Comparison of ENCODE assay signal across 8 cellular contexts in the genomic region with DNA sequence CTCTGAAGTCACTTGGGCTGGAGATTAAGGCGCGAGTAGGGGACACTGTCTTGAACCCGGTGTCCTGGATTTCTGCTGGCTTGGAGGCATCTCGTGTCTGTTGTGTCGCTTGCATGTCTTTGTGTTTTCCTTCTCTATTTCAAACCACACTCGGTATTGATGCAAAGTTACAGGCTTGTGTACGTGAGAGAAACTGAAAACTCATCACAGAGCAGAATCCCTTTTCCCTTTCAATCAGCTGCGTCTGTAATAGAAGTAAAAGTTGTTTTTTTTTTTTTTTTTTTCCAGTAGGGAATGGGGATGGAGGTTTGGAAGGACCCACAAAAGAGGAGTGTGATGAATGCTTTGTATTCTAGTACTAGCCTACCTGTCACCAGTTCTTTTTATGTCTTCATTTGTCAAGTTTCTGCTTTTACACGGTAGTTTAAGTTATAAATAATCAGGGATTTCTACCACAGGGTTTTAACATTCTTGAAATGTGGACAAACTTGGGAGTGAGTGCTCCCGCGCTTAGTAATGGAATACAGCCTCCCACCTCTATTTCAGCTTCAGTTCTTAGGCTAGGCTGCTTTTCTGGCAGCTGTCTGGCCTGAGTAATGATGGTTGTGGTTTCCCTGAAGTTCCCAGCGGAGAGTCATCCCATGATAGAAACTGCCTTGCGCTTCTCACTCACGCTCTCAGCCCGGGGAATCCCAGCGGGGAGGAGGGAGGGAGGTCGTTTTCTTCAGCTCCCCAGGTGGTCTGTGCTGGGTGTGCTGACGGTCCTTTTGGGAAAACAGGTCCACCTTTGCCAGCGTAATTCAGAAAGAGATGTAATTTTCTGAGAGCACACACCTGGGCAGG. TPM values are rescaled to one million over a fixed set of nuclear protein-coding genes. Genes with fewer than 3 reads are reported as not detected.
DNase-seq lines count a peak whose midpoint lies in the region; ATAC-seq and TF ChIP-seq lines count a peak whose summit lies in the region.

No MANE protein-coding gene starts in this region.

- H3K4me3 ChIP-seq in SK-N-SH (ENCODE audit: low read depth in 2 of 2, low read length in 1 of 2): peak overlapping the region; percentile 82 to 84
- peak overlapping the region; percentile 86 for H3K4me3 ChIP-seq in choroid plexus epithelial cell (ENCODE audit: low read depth, low read length)

- H3K9ac ChIP-seq in SK-N-SH: peak overlapping the region; percentile 71

- peaks cover 16 to 37% of the 10 kb centered on the region in 2 experiments for H3K4me1 ChIP-seq in SK-N-SH (ENCODE audit: control insufficient read depth in 1 of 2, insufficient read depth in 2 of 2, low read depth in 1 of 2, low read length in 1 of 2)

- CTCF ChIA-PET in SK-N-SH (lab: Yijun Ruan, JAX): interaction anchor here (1.0 to 2.3 kb wide), 5 partner anchors 9 to 139 kb away, joined by 3 to 7 read pairs (median 4); no protein-coding TSS in a partner anchor

- DNase-seq in EL (peak; percentile 96), SK-N-SH (peak; percentile 62), choroid plexus epithelial cell (ENCODE audit: low read depth) (peak; percentile 98), left lobe of liver (ENCODE audit: low spot score) (no peak), GF-D8 (lab: John Stamatoyannopoulos, UW) (no peak)
- peak; percentile 46 to 48 for DNase-seq in stimulated activated CD8-positive, alpha-beta memory T cell treated with anti-CD3 and anti-CD28 coated beads, Interleukin-15, amount 100 ng/mL, for 48 hours (ENCODE audit: low read depth in 2 of 2)

- H3K9me2 ChIP-seq in SK-N-SH: no peaks in the 10 kb centered on the region

- H4K20me1 ChIP-seq in SK-N-SH (ENCODE audit: insufficient read depth): no peaks in the 10 kb centered on the region

- TF ChIP-seq EP300 in SK-N-SH (IDR thresholded peaks at IDR 0.05; ENCODE audit: borderline replicate concordance in 1 of 2, low read depth in 1 of 2, low read length in 1 of 2): peak in 1 of 2 experiments; percentile 76; a peak in 1 of 4 replicates

- H2AFZ ChIP-seq in SK-N-SH (ENCODE audit: low read depth): peak overlapping the region; percentile 59; the same call in 1 of the 2 replicates

- H3K4me2 ChIP-seq in SK-N-SH: peak overlapping the region; percentile 79

- 6% methylated on average over 19 of the region's 19 CpGs for WGBS in SK-N-SH (ENCODE audit: low lambda C conversion rate)

- TF ChIP-seq CTCF in SK-N-SH (IDR thresholded peaks at IDR 0.05) (no peak), choroid plexus epithelial cell (conservative IDR thresholded peaks at IDR 0.05; ENCODE audit: low read depth, low read length) (no peak)

- no peak for TF ChIP-seq RAD21 in SK-N-SH (IDR thresholded peaks at IDR 0.05; ENCODE audit: low read length)

- POLR2A ChIA-PET in SK-N-SH (lab: Yijun Ruan, JAX): no interaction called here

- peak overlapping the region; percentile 34 to 90; a peak in 3 of 4 replicates for H3K27ac ChIP-seq in SK-N-SH (ENCODE audit: low read depth in 2 of 2, low read length in 1 of 2)

- H3K27me3 ChIP-seq in SK-N-SH (ENCODE audit: insufficient read depth): no peaks in the 10 kb centered on the region

- H3K9me3 ChIP-seq in SK-N-SH: no peaks in the 10 kb centered on the region

- peaks cover 36% of the 10 kb centered on the region for H3K79me2 ChIP-seq in SK-N-SH (ENCODE audit: insufficient read depth)

- H3F3A ChIP-seq in SK-N-SH (replicated peaks; ENCODE audit: insufficient read depth): peaks cover 26% of the 10 kb centered on the region

- ATAC-seq in GM19438 (IDR thresholded peaks at IDR 0.05; ENCODE audit: low read depth, unreplicated experiment) (peak; percentile 54), HG03442 (IDR thresholded peaks at IDR 0.05; ENCODE audit: unreplicated experiment) (peak; percentile 47), left lobe of liver (peak; percentile 18)

- no peaks in the 10 kb centered on the region for H3K36me3 ChIP-seq in SK-N-SH (replicated peaks in 1 of 2; ENCODE audit: control insufficient read depth in 1 of 2, insufficient read depth in 2 of 2, low read length in 1 of 2)

TF ChIP-seq in SK-N-SH, 30 proteins besides CTCF, POLR2A, EP300 and RAD21 (continues in another document):
- peak; percentile 78 for TF ChIP-seq TEAD4 (IDR thresholded peaks at IDR 0.05; ENCODE audit: borderline replicate concordance, insufficient read depth)
- no peak for TF ChIP-seq GATA2 (CRISPR knock-in tag; IDR thresholded peaks at IDR 0.05)
- TF ChIP-seq YY1 (IDR thresholded peaks at IDR 0.05; ENCODE audit: low read depth): no peak
- TF ChIP-seq, protein P1, sequence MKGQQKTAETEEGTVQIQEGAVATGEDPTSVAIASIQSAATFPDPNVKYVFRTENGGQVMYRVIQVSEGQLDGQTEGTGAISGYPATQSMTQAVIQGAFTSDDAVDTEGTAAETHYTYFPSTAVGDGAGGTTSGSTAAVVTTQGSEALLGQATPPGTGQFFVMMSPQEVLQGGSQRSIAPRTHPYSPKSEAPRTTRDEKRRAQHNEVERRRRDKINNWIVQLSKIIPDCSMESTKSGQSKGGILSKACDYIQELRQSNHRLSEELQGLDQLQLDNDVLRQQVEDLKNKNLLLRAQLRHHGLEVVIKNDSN (IDR thresholded peaks at IDR 0.05; ENCODE audit: borderline replicate concordance, low read depth): no peak
- TF ChIP-seq RFX5 (IDR thresholded peaks at IDR 0.05; ENCODE audit: low read length): no peak
- TF ChIP-seq JUND (IDR thresholded peaks at IDR 0.05): peak; percentile 81
- peak; percentile 29; the same call in 1 of the 2 replicates for TF ChIP-seq POLR2AphosphoS5 (IDR thresholded peaks at IDR 0.05; ENCODE audit: low read depth, low read length)
- TF ChIP-seq, protein P2, sequence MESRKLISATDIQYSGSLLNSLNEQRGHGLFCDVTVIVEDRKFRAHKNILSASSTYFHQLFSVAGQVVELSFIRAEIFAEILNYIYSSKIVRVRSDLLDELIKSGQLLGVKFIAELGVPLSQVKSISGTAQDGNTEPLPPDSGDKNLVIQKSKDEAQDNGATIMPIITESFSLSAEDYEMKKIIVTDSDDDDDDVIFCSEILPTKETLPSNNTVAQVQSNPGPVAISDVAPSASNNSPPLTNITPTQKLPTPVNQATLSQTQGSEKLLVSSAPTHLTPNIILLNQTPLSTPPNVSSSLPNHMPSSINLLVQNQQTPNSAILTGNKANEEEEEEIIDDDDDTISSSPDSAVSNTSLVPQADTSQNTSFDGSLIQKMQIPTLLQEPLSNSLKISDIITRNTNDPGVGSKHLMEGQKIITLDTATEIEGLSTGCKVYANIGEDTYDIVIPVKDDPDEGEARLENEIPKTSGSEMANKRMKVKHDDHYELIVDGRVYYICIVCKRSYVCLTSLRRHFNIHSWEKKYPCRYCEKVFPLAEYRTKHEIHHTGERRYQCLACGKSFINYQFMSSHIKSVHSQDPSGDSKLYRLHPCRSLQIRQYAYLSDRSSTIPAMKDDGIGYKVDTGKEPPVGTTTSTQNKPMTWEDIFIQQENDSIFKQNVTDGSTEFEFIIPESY (IDR thresholded peaks at IDR 0.05; ENCODE audit: borderline replicate concordance, low read depth): 0 out of 2 replicates have a peak, but pooled peaks have one; percentile 35
- TF ChIP-seq TCF12 (IDR thresholded peaks at IDR 0.05): peak; percentile 86
- TF ChIP-seq, protein P3, sequence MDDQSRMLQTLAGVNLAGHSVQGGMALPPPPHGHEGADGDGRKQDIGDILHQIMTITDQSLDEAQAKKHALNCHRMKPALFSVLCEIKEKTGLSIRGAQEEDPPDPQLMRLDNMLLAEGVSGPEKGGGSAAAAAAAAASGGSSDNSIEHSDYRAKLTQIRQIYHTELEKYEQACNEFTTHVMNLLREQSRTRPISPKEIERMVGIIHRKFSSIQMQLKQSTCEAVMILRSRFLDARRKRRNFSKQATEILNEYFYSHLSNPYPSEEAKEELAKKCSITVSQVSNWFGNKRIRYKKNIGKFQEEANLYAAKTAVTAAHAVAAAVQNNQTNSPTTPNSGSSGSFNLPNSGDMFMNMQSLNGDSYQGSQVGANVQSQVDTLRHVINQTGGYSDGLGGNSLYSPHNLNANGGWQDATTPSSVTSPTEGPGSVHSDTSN (IDR thresholded peaks at IDR 0.05): peak; percentile 96
- TF ChIP-seq NFIC (IDR thresholded peaks at IDR 0.05; ENCODE audit: borderline replicate concordance): peak; percentile 77
- TF ChIP-seq SIN3A (IDR thresholded peaks at IDR 0.05; ENCODE audit: borderline replicate concordance, low read depth, low read length): peak; percentile 68; the same call in 1 of the 2 replicates
- peak; percentile 56 for TF ChIP-seq MAX (IDR thresholded peaks at IDR 0.05; ENCODE audit: low read depth)
- TF ChIP-seq, protein P4, sequence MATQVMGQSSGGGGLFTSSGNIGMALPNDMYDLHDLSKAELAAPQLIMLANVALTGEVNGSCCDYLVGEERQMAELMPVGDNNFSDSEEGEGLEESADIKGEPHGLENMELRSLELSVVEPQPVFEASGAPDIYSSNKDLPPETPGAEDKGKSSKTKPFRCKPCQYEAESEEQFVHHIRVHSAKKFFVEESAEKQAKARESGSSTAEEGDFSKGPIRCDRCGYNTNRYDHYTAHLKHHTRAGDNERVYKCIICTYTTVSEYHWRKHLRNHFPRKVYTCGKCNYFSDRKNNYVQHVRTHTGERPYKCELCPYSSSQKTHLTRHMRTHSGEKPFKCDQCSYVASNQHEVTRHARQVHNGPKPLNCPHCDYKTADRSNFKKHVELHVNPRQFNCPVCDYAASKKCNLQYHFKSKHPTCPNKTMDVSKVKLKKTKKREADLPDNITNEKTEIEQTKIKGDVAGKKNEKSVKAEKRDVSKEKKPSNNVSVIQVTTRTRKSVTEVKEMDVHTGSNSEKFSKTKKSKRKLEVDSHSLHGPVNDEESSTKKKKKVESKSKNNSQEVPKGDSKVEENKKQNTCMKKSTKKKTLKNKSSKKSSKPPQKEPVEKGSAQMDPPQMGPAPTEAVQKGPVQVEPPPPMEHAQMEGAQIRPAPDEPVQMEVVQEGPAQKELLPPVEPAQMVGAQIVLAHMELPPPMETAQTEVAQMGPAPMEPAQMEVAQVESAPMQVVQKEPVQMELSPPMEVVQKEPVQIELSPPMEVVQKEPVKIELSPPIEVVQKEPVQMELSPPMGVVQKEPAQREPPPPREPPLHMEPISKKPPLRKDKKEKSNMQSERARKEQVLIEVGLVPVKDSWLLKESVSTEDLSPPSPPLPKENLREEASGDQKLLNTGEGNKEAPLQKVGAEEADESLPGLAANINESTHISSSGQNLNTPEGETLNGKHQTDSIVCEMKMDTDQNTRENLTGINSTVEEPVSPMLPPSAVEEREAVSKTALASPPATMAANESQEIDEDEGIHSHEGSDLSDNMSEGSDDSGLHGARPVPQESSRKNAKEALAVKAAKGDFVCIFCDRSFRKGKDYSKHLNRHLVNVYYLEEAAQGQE (IDR thresholded peaks at IDR 0.05; ENCODE audit: low read depth, low read length): 0 out of 2 replicates have a peak, but pooled peaks have one; percentile 61
- no peak for TF ChIP-seq MXI1 (IDR thresholded peaks at IDR 0.05; ENCODE audit: low read depth, low read length)

RNA-seq across cellular contexts. Expression of gene TJP2, which starts 0.8 kb away (rescaled TPM):
- polyA plus RNA-seq in SK-N-SH (2012; rRNA removed): 17.7 and 18.4 TPM in 2 replicates
- polyA plus RNA-seq in SK-N-SH (2012; cell fraction: cytosol; rRNA removed): 18.9 and 19.8 TPM in 2 replicates
- 30.5 and 38.4 TPM in 2 replicates for polyA plus RNA-seq in SK-N-SH (2012; cell fraction: nucleus; rRNA removed)
- 81.2 TPM for total RNA-seq in left lobe of liver

Comparison
In these comparisons a context has a peak if more than half of its experiments do, and no peak if none do; other contexts are left out.
1. DNase-seq: peak in EL (single experiment), SK-N-SH (single experiment), choroid plexus epithelial cell (single experiment) and stimulated activated CD8-positive, alpha-beta memory T cell treated with anti-CD3 and anti-CD28 coated beads, Interleukin-15, amount 100 ng/mL, for 48 hours (2 of 2); none in left lobe of liver (single experiment) and GF-D8 (single experiment).
2. Peak in every context shown above with its lines, with median percentiles within 50 percentile points of each other: ATAC-seq.